Comparison of ENCODE assay signal across 20 cellular contexts in the genomic region with DNA sequence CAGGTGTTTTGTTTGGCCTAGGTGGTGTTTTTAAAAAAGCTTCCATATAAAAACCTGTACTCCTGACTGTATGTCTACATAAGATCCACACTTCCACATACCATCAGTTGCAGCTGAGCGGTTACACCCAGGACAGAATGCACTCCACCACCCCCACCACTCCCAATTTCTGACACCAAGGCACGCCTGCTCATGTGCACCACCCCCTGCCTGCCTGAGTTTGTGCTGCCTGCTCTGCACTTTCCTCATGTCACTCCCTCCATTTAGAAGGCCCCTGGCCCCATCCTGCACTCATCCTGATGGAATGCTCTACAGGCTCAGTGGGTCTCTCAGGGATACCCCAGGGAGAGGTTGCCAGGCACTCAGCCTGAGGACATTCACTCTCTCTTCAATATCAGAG.
"Had no signal": no experiment of that assay in that cellular context is flagged by ENCODE, and none has a peak within 500 bp of the region (broad histone marks: within the 10 kb centered on the region; RNA-seq: fewer than 3 reads in every experiment).

No MANE protein-coding gene starts in this region.

- H3K4me3 ChIP-seq: ascending aorta, cardiac muscle cell, sigmoid colon, suprapubic skin, upper lobe of left lung had no signal

- H3K4me1 ChIP-seq: sigmoid colon had no signal

- H3K27ac ChIP-seq: ascending aorta, cardiac muscle cell, sigmoid colon, suprapubic skin, upper lobe of left lung had no signal

- H3K27ac Mint-ChIP-seq: activated CD8-positive, alpha-beta memory T cell treated with anti-CD3 and anti-CD28 coated beads, Interleukin-2, amount 10 ng/mL, durations not matched to agents 7 days and 5 days; activated T-cell treated with anti-CD3 and anti-CD28 coated beads, Interleukin-2, amount 50 U/mL, for 72 hours; T-helper 2 cell treated with Interferon-gamma antibody and Interleukin-4, amounts not matched to agents 5 μg/mL and 100 μg/mL, for 36 hours had no signal

- DNase-seq: activated CD4-positive, alpha-beta T cell treated with anti-CD3 and anti-CD28 coated beads for 1 hour; activated CD4-positive, alpha-beta T cell treated with anti-CD3 and anti-CD28 coated beads, Interleukin-2, amount 50 U/mL, for 48 hours; activated CD8-positive, alpha-beta memory T cell treated with anti-CD3 and anti-CD28 coated beads, Interleukin-2, amount 10 ng/mL, durations not matched to agents 7 days and 5 days; activated gamma-delta T cell treated with Interleukin-2 at 50 U/mL for 16 hours; activated T-cell treated with anti-CD3 and anti-CD28 coated beads, Interleukin-2, amount 50 U/mL, for 72 hours; kidney glomerular epithelial cell; midbrain; naive thymus-derived CD8-positive, alpha-beta T cell; occipital lobe; sigmoid colon; stimulated activated CD4-positive, alpha-beta T cell treated with anti-CD3 and anti-CD28 coated beads, Interleukin-12 subunit alpha, Interleukin-12 subunit beta, amount 100 ng/mL, for 4 hours; stimulated activated naive CD4-positive, alpha-beta T cell treated with Interleukin-2 at 50 U/mL for 16 hours; SW 1271; upper lobe of left lung had no signal

- H3K9me3 Mint-ChIP-seq: activated T-cell treated with anti-CD3 and anti-CD28 coated beads, Interleukin-2, amount 50 U/mL, for 72 hours; naive thymus-derived CD8-positive, alpha-beta T cell; T-helper 2 cell treated with Interferon-gamma antibody and Interleukin-4, amounts not matched to agents 5 μg/mL and 100 μg/mL, for 36 hours had no signal

- H3K4me3 Mint-ChIP-seq: activated CD8-positive, alpha-beta memory T cell treated with anti-CD3 and anti-CD28 coated beads, Interleukin-2, amount 10 ng/mL, durations not matched to agents 7 days and 5 days; activated T-cell treated with anti-CD3 and anti-CD28 coated beads, Interleukin-2, amount 50 U/mL, for 72 hours; T-helper 2 cell treated with Interferon-gamma antibody and Interleukin-4, amounts not matched to agents 5 μg/mL and 100 μg/mL, for 36 hours had no signal

- FAIRE-seq: colon, frontal cortex had no signal

- H3K27me3 Mint-ChIP-seq: activated CD8-positive, alpha-beta memory T cell treated with anti-CD3 and anti-CD28 coated beads, Interleukin-2, amount 10 ng/mL, durations not matched to agents 7 days and 5 days; naive thymus-derived CD8-positive, alpha-beta T cell had no signal

- H3K9me3 ChIP-seq: ascending aorta, sigmoid colon, suprapubic skin, upper lobe of left lung had no signal

- H3K36me3 ChIP-seq: cardiac muscle cell, sigmoid colon, upper lobe of left lung had no signal

- H3K27me3 ChIP-seq: ascending aorta, cardiac muscle cell, sigmoid colon, suprapubic skin, upper lobe of left lung had no signal

- ATAC-seq: activated CD8-positive, alpha-beta memory T cell treated with anti-CD3 and anti-CD28 coated beads, Interleukin-2, amount 10 ng/mL, durations not matched to agents 7 days and 5 days; activated T-cell treated with anti-CD3 and anti-CD28 coated beads, Interleukin-2, amount 50 U/mL, for 72 hours; naive thymus-derived CD8-positive, alpha-beta T cell had no signal
